ENCODE assay signal across 10 cellular contexts in the genomic region with DNA sequence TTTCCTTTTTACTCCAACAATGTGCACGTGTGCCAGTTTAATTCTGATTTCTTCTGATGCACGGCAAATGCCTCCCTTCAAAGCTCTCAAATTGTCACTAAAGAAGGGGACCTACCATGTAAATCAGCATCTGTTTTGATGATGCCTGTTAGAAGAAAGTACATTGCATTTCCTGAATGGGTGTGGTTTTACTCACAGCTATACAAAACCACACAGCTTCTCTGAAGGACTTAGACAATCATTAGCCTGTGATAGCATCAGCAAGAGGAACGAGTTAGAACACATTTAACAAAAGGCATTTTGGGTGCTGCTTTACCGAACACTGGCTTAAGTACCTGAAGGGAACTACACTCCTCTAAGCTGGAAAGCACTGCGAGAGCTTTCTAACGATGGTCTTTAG.
DNase-seq lines count a peak whose midpoint lies in the region; ATAC-seq and TF ChIP-seq lines count a peak whose summit lies in the region.
"Had no signal": no experiment of that assay in that cellular context is flagged by ENCODE, and none has a peak within 500 bp of the region (broad histone marks: within the 10 kb centered on the region; RNA-seq: fewer than 3 reads in every experiment).

No MANE protein-coding gene starts in this region.

- H3K27ac ChIP-seq in OCI-LY3 (ENCODE audit: low read length): no peak overlapping the region
- H3K27ac ChIP-seq in upper lobe of left lung: peak overlapping the region in 1 of 4 donors; percentile 1
- H3K27ac ChIP-seq: 22Rv1 had no signal

- H3K4me1 Mint-ChIP-seq in natural killer cell treated with Interleukin-12 subunit alpha and Interleukin-12 subunit beta and Interleukin-15 and Interleukin-18, amount 100 ng/mL, for 72 hours (ENCODE audit: low read depth in 2 of 2): peaks cover 56 to 59% of the 10 kb centered on the region in 2 donors
- H3K4me1 Mint-ChIP-seq: H9 had no signal

- WGBS in upper lobe of left lung, 2 donors: 64 to 73% methylated on average over 6 of the region's 6 CpGs

- TF ChIP-seq EP300 in upper lobe of left lung (IDR thresholded peaks at IDR 0.05): no peak

- ATAC-seq in HG02642 (IDR thresholded peaks at IDR 0.05; ENCODE audit: poor library complexity, unreplicated experiment): peak; percentile 87
- peak; percentile 84 to 88 for ATAC-seq in natural killer cell treated with Interleukin-12 subunit alpha and Interleukin-12 subunit beta and Interleukin-15 and Interleukin-18, amount 100 ng/mL, for 72 hours
- no peak for ATAC-seq in upper lobe of left lung (ENCODE audit: low FRiP score in 2 of 2)

- TF ChIP-seq POLR2A in upper lobe of left lung (IDR thresholded peaks at IDR 0.05): peak in 1 of 4 donors; percentile 28

- no peak overlapping the region for H2AFZ ChIP-seq in OCI-LY3 (ENCODE audit: low read depth, low read length)

- peak overlapping the region; percentile 64 for H3K4me3 Mint-ChIP-seq in natural killer cell treated with Interleukin-12 subunit alpha and Interleukin-12 subunit beta and Interleukin-15 and Interleukin-18, amount 100 ng/mL, for 72 hours
- H3K4me3 Mint-ChIP-seq: H9 had no signal

- peak overlapping the region; percentile 88 to 89 for H3K27ac Mint-ChIP-seq in natural killer cell treated with Interleukin-12 subunit alpha and Interleukin-12 subunit beta and Interleukin-15 and Interleukin-18, amount 100 ng/mL, for 72 hours
- H3K27ac Mint-ChIP-seq: H9 had no signal

- H3K4me3 ChIP-seq in OCI-LY3 (ENCODE audit: low read length) (no peak overlapping the region), upper lobe of left lung (no peak overlapping the region)

- no peaks in the 10 kb centered on the region for H3K79me2 ChIP-seq in OCI-LY3 (ENCODE audit: low read length)

- peaks cover 7% of the 10 kb centered on the region for H3K4me1 ChIP-seq in OCI-LY3 (ENCODE audit: low read length)
- H3K4me1 ChIP-seq in upper lobe of left lung: peaks cover 0 to 8% (median 0%) of the 10 kb centered on the region in 4 donors

- H3K9me3 ChIP-seq in OCI-LY3 (ENCODE audit: insufficient read depth, low read length) (no peaks in the 10 kb centered on the region), upper lobe of left lung (no peaks in the 10 kb centered on the region)

- DNase-seq in NCI-H526 (lab: John Stamatoyannopoulos, UW) (peak; percentile 14 to 31), NCI-H526 treated with DMSO at 0.1 percent for 48 hours (lab: John Stamatoyannopoulos, UW) (no peak), upper lobe of left lung (no peak), DMS114 treated with DMSO at 0.1 percent for 48 hours (lab: John Stamatoyannopoulos, UW; ENCODE audit: unreplicated experiment) (no peak), SKM-1 treated with dmso at 0.1 percent for 144 hours (lab: John Stamatoyannopoulos, UW; ENCODE audit: unreplicated experiment) (no peak)
- DNase-seq in natural killer cell treated with Interleukin-12 subunit alpha and Interleukin-12 subunit beta and Interleukin-15 and Interleukin-18, amount 100 ng/mL, for 72 hours (ENCODE audit: low spot score): no peak
- DNase-seq: H9 had no signal

- peaks cover 51% of the 10 kb centered on the region for H3K27me3 ChIP-seq in OCI-LY3 (ENCODE audit: low read depth, low read length)
- no peaks in the 10 kb centered on the region for H3K27me3 ChIP-seq in upper lobe of left lung

- H3K4me2 ChIP-seq in OCI-LY3 (ENCODE audit: low read length): peak overlapping the region; percentile 0; the same call in 1 of the 2 replicates

- no peaks in the 10 kb centered on the region for H4K20me1 ChIP-seq in OCI-LY3 (ENCODE audit: insufficient read depth, low read length)

- no peaks in the 10 kb centered on the region for H3K9me3 Mint-ChIP-seq in natural killer cell treated with Interleukin-12 subunit alpha and Interleukin-12 subunit beta and Interleukin-15 and Interleukin-18, amount 100 ng/mL, for 72 hours
- H3K9me3 Mint-ChIP-seq: H9 had no signal

- H3K36me3 ChIP-seq in OCI-LY3 (replicated peaks; ENCODE audit: low read depth, low read length) (no peaks in the 10 kb centered on the region), upper lobe of left lung (peaks cover 0 to 24% (median 2%) of the 10 kb centered on the region in 4 donors)

- no peak for TF ChIP-seq CTCF in OCI-LY3 (IDR thresholded peaks at IDR 0.05; ENCODE audit: low read depth, low read length)
- no peak for TF ChIP-seq CTCF in upper lobe of left lung (IDR thresholded peaks at IDR 0.05)

- no peak overlapping the region for H3K9ac ChIP-seq in OCI-LY3 (ENCODE audit: low read length)

- no peaks in the 10 kb centered on the region for H3K27me3 Mint-ChIP-seq in natural killer cell treated with Interleukin-12 subunit alpha and Interleukin-12 subunit beta and Interleukin-15 and Interleukin-18, amount 100 ng/mL, for 72 hours

- H3K36me3 Mint-ChIP-seq in natural killer cell treated with Interleukin-12 subunit alpha and Interleukin-12 subunit beta and Interleukin-15 and Interleukin-18, amount 100 ng/mL, for 72 hours: peaks cover 6% of the 10 kb centered on the region

Comparison
In these comparisons a context has a peak if more than half of its experiments do, and no peak if none do; other contexts are left out.
1. DNase-seq: peak in NCI-H526 (2 of 2); none in NCI-H526 treated with DMSO at 0.1 percent for 48 hours (single experiment), natural killer cell treated with Interleukin-12 subunit alpha and Interleukin-12 subunit beta and Interleukin-15 and Interleukin-18, amount 100 ng/mL, for 72 hours (single experiment), upper lobe of left lung (0 of 2), DMS114 treated with DMSO at 0.1 percent for 48 hours (single experiment) and SKM-1 treated with dmso at 0.1 percent for 144 hours (single experiment).
2. ATAC-seq: peak in HG02642 (single experiment) and natural killer cell treated with Interleukin-12 subunit alpha and Interleukin-12 subunit beta and Interleukin-15 and Interleukin-18, amount 100 ng/mL, for 72 hours (2 of 2); none in upper lobe of left lung (0 of 2).